Comparison of ENCODE assay signal across 2 cellular contexts in genomic region chr2:241034490-241035141, GRCh38.
TF ChIP-seq lines count a peak whose summit lies in the region.

No MANE protein-coding gene starts in this region.

TF ChIP-seq in GM23338, 12 proteins besides CTCF, POLR2A, EP300 and RAD21:
- no peak for TF ChIP-seq CREB1 (CRISPR knock-in tag; IDR thresholded peaks at IDR 0.05; ENCODE audit: low read depth)
- no peak for TF ChIP-seq ZNF114 (CRISPR knock-in tag; IDR thresholded peaks at IDR 0.05)
- no peak for TF ChIP-seq NANOG (IDR thresholded peaks at IDR 0.05; ENCODE audit: borderline replicate concordance)
- no peak for TF ChIP-seq STAT1 (IDR thresholded peaks at IDR 0.05; ENCODE audit: unreplicated experiment)
- TF ChIP-seq ZNF462 (CRISPR knock-in tag; IDR thresholded peaks at IDR 0.05) = no peak
- no peak for TF ChIP-seq REST (IDR thresholded peaks at IDR 0.05; ENCODE audit: unreplicated experiment)
- TF ChIP-seq EZH2 (IDR thresholded peaks at IDR 0.05; ENCODE audit: low read depth, unreplicated experiment) = no peak
- TF ChIP-seq ETS1 (IDR thresholded peaks at IDR 0.05) = no peak
- TF ChIP-seq POLR2AphosphoS5 (IDR thresholded peaks at IDR 0.05; ENCODE audit: low read depth) = no peak
- no peak for TF ChIP-seq EZH2phosphoT487 (IDR thresholded peaks at IDR 0.05; ENCODE audit: unreplicated experiment)
- TF ChIP-seq ZNF331 (CRISPR knock-in tag; IDR thresholded peaks at IDR 0.05; ENCODE audit: low read depth) = no peak
- no peak for TF ChIP-seq JUNB (IDR thresholded peaks at IDR 0.05; ENCODE audit: unreplicated experiment)

TF ChIP-seq in H1, 55 proteins besides CTCF, POLR2A, EP300 and RAD21:
- TF ChIP-seq TCF12 (IDR thresholded peaks at IDR 0.05; ENCODE audit: low read depth, low read length) (no peak), ASH2L (IDR thresholded peaks at IDR 0.05; ENCODE audit: low read length) (no peak), HDAC6 (IDR thresholded peaks at IDR 0.05; ENCODE audit: low read depth, low read length) (no peak), FOSL1 (IDR thresholded peaks at IDR 0.05; ENCODE audit: insufficient read depth, low read depth, low read length) (no peak), POU5F1 (IDR thresholded peaks at IDR 0.05; ENCODE audit: low read depth, low read length) (no peak), BACH1 (IDR thresholded peaks at IDR 0.05; ENCODE audit: low read length) (no peak), SP1 (IDR thresholded peaks at IDR 0.05; ENCODE audit: low read depth, low read length) (no peak), JUN (IDR thresholded peaks at IDR 0.05; ENCODE audit: low read depth, low read length) (no peak), JUND (IDR thresholded peaks at IDR 0.05; ENCODE audit: low read length) (no peak), KDM1A (IDR thresholded peaks at IDR 0.05; ENCODE audit: borderline replicate concordance, low read length) (no peak), EZH2 (IDR thresholded peaks at IDR 0.05; ENCODE audit: low read depth, low read length, severe bottlenecking) (no peak), SP4 (IDR thresholded peaks at IDR 0.05; ENCODE audit: low read length) (no peak), SIX5 (IDR thresholded peaks at IDR 0.05; ENCODE audit: low read depth, low read length) (no peak), KDM4A (IDR thresholded peaks at IDR 0.05; ENCODE audit: low read depth, low read length, severe bottlenecking) (no peak)
